Comparison of ENCODE assay signal across 8 cellular contexts in the genomic region with DNA sequence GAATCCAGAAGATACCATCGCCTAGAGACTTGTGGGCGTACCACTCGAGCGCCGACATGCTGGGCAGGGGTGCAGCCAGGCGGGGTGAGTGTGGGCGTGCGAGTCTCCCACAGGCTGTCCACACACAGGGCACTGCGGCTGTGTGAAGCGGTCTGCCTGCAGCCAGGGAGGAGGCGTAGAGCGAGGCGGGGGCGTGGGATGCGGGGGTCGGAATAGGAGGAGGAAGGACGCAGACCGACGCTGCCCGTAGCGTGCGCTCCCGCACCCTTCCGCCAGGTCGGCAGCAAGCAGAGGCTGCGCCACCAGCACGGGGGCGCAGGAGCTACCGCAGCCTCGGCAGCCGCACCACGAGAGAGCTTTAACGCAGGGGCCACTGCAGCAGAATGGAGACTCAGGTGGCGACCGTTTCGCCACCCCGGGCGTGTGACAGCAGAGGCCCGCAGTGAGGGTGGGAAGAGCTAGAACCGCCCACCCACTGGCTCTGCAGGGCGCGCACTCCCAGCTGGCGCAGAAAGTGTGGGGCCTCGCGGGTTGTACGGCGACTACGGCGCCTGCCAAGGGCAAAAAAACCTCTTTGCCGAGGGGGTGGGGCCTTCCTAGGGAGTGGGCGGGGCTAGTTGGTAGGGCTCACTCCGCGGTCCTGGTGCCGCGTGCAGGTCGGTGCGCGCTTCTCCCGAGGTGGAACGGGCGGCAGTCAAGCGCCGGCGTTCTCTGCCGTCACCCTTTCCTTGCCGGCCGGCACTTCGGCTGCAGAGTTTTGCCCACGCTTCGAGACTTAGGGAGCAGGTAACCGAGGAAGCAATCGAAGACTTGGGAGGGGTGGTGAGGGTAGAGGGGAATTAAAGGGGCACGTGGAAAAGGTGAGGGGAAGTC. TPM values are rescaled to one million over a fixed set of nuclear protein-coding genes. Genes with fewer than 3 reads are reported as not detected.
DNase-seq lines count a peak whose midpoint lies in the region; ATAC-seq and TF ChIP-seq lines count a peak whose summit lies in the region.

A gene (minus strand): TSS at position 537 of the 873 bp plus-strand sequence. CDS start 479 bp downstream, at position 58.
A gene with protein sequence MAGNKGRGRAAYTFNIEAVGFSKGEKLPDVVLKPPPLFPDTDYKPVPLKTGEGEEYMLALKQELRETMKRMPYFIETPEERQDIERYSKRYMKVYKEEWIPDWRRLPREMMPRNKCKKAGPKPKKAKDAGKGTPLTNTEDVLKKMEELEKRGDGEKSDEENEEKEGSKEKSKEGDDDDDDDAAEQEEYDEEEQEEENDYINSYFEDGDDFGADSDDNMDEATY (plus strand): TSS at position 630 of the 873 bp plus-strand sequence. CDS start 10,704 bp downstream, outside the sequence.

- H4K20me1 ChIP-seq in fibroblast of lung (ENCODE audit: control insufficient read depth, extremely low read depth, insufficient read depth, low read length), result no peaks in the 10 kb centered on the region

- H3K9ac ChIP-seq in fibroblast of lung (ENCODE audit: insufficient read depth, low read length), result peak within 1 kb of the TSS; percentile 66

- H3K27ac Mint-ChIP-seq in activated T-helper 1 cell treated with anti-CD3 and anti-CD28 coated beads, Interleukin-12 subunit alpha, Interleukin-12 subunit beta, Interleukin-2, Interleukin-4 antibody, amounts not matched to agents 30 ng/mL and 10 ng/mL and 1 ng/mL, durations not matched to agents 14 hours and 24 hours and 36 hours, result peak within 1 kb of the TSS; percentile 97
- H3K27ac Mint-ChIP-seq in naive thymus-derived CD8-positive, alpha-beta T cell, result peak within 1 kb of the TSS; percentile 94 to 98 (median 96)
- H3K27ac Mint-ChIP-seq in stimulated activated naive B cell treated with anti-CD40 and anti-IgM and Interleukin-4, amounts not matched to agents 10 μg/mL and 1 μg/mL and 100 μg/mL, for 72 hours, result peak within 1 kb of the TSS; percentile 93

- H3K27me3 ChIP-seq in Peyer's patch (no peaks in the 10 kb centered on the region), fibroblast of lung (ENCODE audit: control insufficient read depth, insufficient read depth, low read length) (no peaks in the 10 kb centered on the region)

- POLR2A ChIA-PET in naive thymus-derived CD8-positive, alpha-beta T cell (lab: Charles Lee), result interaction anchor here (0.8 to 3.5 kb wide), 8 partner anchors 9 to 908 kb away, joined by 3 to 69 read pairs (median 9); a partner anchor contains a TSS

- peaks cover 44% of the 10 kb centered on the region for H3K4me1 Mint-ChIP-seq in activated T-helper 1 cell treated with anti-CD3 and anti-CD28 coated beads, Interleukin-12 subunit alpha, Interleukin-12 subunit beta, Interleukin-2, Interleukin-4 antibody, amounts not matched to agents 30 ng/mL and 10 ng/mL and 1 ng/mL, durations not matched to agents 14 hours and 24 hours and 36 hours (ENCODE audit: low read depth)
- H3K4me1 Mint-ChIP-seq in naive thymus-derived CD8-positive, alpha-beta T cell, result peaks cover 23 to 39% (median 35%) of the 10 kb centered on the region in 4 donors
- H3K4me1 Mint-ChIP-seq in stimulated activated naive B cell treated with anti-CD40 and anti-IgM and Interleukin-4, amounts not matched to agents 10 μg/mL and 1 μg/mL and 100 μg/mL, for 72 hours, result peaks cover 16 to 33% of the 10 kb centered on the region in 2 donors

- no peaks in the 10 kb centered on the region for H3K27me3 Mint-ChIP-seq in activated T-helper 1 cell treated with anti-CD3 and anti-CD28 coated beads, Interleukin-12 subunit alpha, Interleukin-12 subunit beta, Interleukin-2, Interleukin-4 antibody, amounts not matched to agents 30 ng/mL and 10 ng/mL and 1 ng/mL, durations not matched to agents 14 hours and 24 hours and 36 hours (ENCODE audit: insufficient read depth)
- no peaks in the 10 kb centered on the region for H3K27me3 Mint-ChIP-seq in naive thymus-derived CD8-positive, alpha-beta T cell
- no peaks in the 10 kb centered on the region for H3K27me3 Mint-ChIP-seq in stimulated activated naive B cell treated with anti-CD40 and anti-IgM and Interleukin-4, amounts not matched to agents 10 μg/mL and 1 μg/mL and 100 μg/mL, for 72 hours

- H3K4me1 ChIP-seq in Peyer's patch (peaks cover 0 to 11% (median 0%) of the 10 kb centered on the region in 4 donors), fibroblast of lung (ENCODE audit: control insufficient read depth, extremely low read depth, insufficient read depth, low read length) (no peaks in the 10 kb centered on the region)

- H3K4me3 ChIP-seq in Peyer's patch (peak within 1 kb of the TSS; percentile 57 to 87 (median 82)), fibroblast of lung (replicated peaks in 1 of 4; ENCODE audit: control extremely low read depth in 1 of 4, insufficient read depth in 1 of 4, low read depth in 3 of 4, low read length in 4 of 4) (peak within 1 kb of the TSS; percentile 77 to 90 (median 84))

- peak within 1 kb of the TSS; percentile 98 for H3K4me3 Mint-ChIP-seq in activated T-helper 1 cell treated with anti-CD3 and anti-CD28 coated beads, Interleukin-12 subunit alpha, Interleukin-12 subunit beta, Interleukin-2, Interleukin-4 antibody, amounts not matched to agents 30 ng/mL and 10 ng/mL and 1 ng/mL, durations not matched to agents 14 hours and 24 hours and 36 hours
- peak within 1 kb of the TSS; percentile 92 to 99 (median 98) for H3K4me3 Mint-ChIP-seq in naive thymus-derived CD8-positive, alpha-beta T cell
- H3K4me3 Mint-ChIP-seq in stimulated activated naive B cell treated with anti-CD40 and anti-IgM and Interleukin-4, amounts not matched to agents 10 μg/mL and 1 μg/mL and 100 μg/mL, for 72 hours, result peak within 1 kb of the TSS; percentile 95 to 99

- H3K79me2 ChIP-seq in fibroblast of lung (ENCODE audit: control insufficient read depth, insufficient read depth, low read length), result peaks cover 9% of the 10 kb centered on the region

- no peaks in the 10 kb centered on the region for H3K9me3 Mint-ChIP-seq in activated T-helper 1 cell treated with anti-CD3 and anti-CD28 coated beads, Interleukin-12 subunit alpha, Interleukin-12 subunit beta, Interleukin-2, Interleukin-4 antibody, amounts not matched to agents 30 ng/mL and 10 ng/mL and 1 ng/mL, durations not matched to agents 14 hours and 24 hours and 36 hours
- H3K9me3 Mint-ChIP-seq in naive thymus-derived CD8-positive, alpha-beta T cell, result peaks cover 0 to 18% (median 7%) of the 10 kb centered on the region in 9 donors
- no peaks in the 10 kb centered on the region for H3K9me3 Mint-ChIP-seq in stimulated activated naive B cell treated with anti-CD40 and anti-IgM and Interleukin-4, amounts not matched to agents 10 μg/mL and 1 μg/mL and 100 μg/mL, for 72 hours

- TF ChIP-seq POLR2A in Peyer's patch (IDR thresholded peaks at IDR 0.05), result peak; percentile 77 to 85

- peak within 1 kb of the TSS; percentile 94 for H3K4me2 ChIP-seq in fibroblast of lung (ENCODE audit: extremely low read depth, insufficient read depth, low read length)

- DNase-seq in EH (ENCODE audit: low read depth), result peak; percentile 91
- peak; percentile 43 for DNase-seq in KG1 (lab: John Stamatoyannopoulos, UW)
- peak; percentile 92 to 97 (median 95) for DNase-seq in Peyer's patch
- peak; percentile 87 for DNase-seq in activated T-helper 1 cell treated with anti-CD3 and anti-CD28 coated beads, Interleukin-12 subunit alpha, Interleukin-12 subunit beta, Interleukin-2, Interleukin-4 antibody, amounts not matched to agents 30 ng/mL and 10 ng/mL and 1 ng/mL, durations not matched to agents 14 hours and 24 hours and 36 hours (ENCODE audit: low spot score)
- DNase-seq in fibroblast of lung (ENCODE audit: low read depth in 2 of 2), result peak; percentile 88 to 92
- peak; percentile 84 to 96 (median 92) for DNase-seq in naive thymus-derived CD8-positive, alpha-beta T cell
- DNase-seq in stimulated activated naive B cell treated with anti-CD40 and anti-IgM and Interleukin-4, amounts not matched to agents 10 μg/mL and 1 μg/mL and 100 μg/mL, for 72 hours, result peak; percentile 87

- peak within 1 kb of the TSS; percentile 96 for H2AFZ ChIP-seq in fibroblast of lung (ENCODE audit: low read length)

- H3K36me3 ChIP-seq in Peyer's patch (no peaks in the 10 kb centered on the region), fibroblast of lung (ENCODE audit: control insufficient read depth, insufficient read depth, low read length) (no peaks in the 10 kb centered on the region)

- H3K9me3 ChIP-seq in Peyer's patch, result no peaks in the 10 kb centered on the region
- H3K9me3 ChIP-seq in fibroblast of lung (ENCODE audit: control insufficient read depth, insufficient read depth, low read depth, low read length), result no peaks in the 10 kb centered on the region

- peak within 1 kb of the TSS; percentile 50 to 90 (median 78) for H3K27ac ChIP-seq in Peyer's patch
- H3K27ac ChIP-seq in fibroblast of lung (ENCODE audit: insufficient read depth, low read length), result peak within 1 kb of the TSS; percentile 62

- H3K36me3 Mint-ChIP-seq in activated T-helper 1 cell treated with anti-CD3 and anti-CD28 coated beads, Interleukin-12 subunit alpha, Interleukin-12 subunit beta, Interleukin-2, Interleukin-4 antibody, amounts not matched to agents 30 ng/mL and 10 ng/mL and 1 ng/mL, durations not matched to agents 14 hours and 24 hours and 36 hours (ENCODE audit: low read depth), result peaks cover 9% of the 10 kb centered on the region
- H3K36me3 Mint-ChIP-seq in naive thymus-derived CD8-positive, alpha-beta T cell, result peaks cover 14 to 22% (median 21%) of the 10 kb centered on the region in 3 donors
- H3K36me3 Mint-ChIP-seq in stimulated activated naive B cell treated with anti-CD40 and anti-IgM and Interleukin-4, amounts not matched to agents 10 μg/mL and 1 μg/mL and 100 μg/mL, for 72 hours, result peaks cover 8 to 25% of the 10 kb centered on the region in 2 donors

- intact Hi-C loops in activated T-helper 1 cell treated with anti-CD3 and anti-CD28 coated beads, Interleukin-12 subunit alpha, Interleukin-12 subunit beta, Interleukin-2, Interleukin-4 antibody, amounts not matched to agents 30 ng/mL and 10 ng/mL and 1 ng/mL, durations not matched to agents 14 hours and 24 hours and 36 hours (cut with micrococcal nuclease), result loop anchor here (1.0 kb wide), 5 partner anchors 35 to 906 kb away; a partner anchor contains a TSS

- TF ChIP-seq CTCF in Peyer's patch (IDR thresholded peaks at IDR 0.05) (peak; percentile 2 to 63 (median 56)), fibroblast of lung (conservative IDR thresholded peaks at IDR 0.05 in 1 of 2, IDR thresholded peaks at IDR 0.05 in 1 of 2; ENCODE audit: low read depth in 1 of 2, low read length in 2 of 2) (peak; percentile 35 to 55)

- ATAC-seq in GM21737 (IDR thresholded peaks at IDR 0.05; ENCODE audit: unreplicated experiment), result peak; percentile 82
- peak; percentile 84 to 86 for ATAC-seq in naive thymus-derived CD8-positive, alpha-beta T cell
- ATAC-seq in stimulated activated naive B cell treated with anti-CD40 and anti-IgM and Interleukin-4, amounts not matched to agents 10 μg/mL and 1 μg/mL and 100 μg/mL, for 72 hours (replicated peaks), result peak; percentile 88 to 90

RNA-seq across cellular contexts. Expression of the first gene that starts in this region (rescaled TPM):
- total RNA-seq in Peyer's patch (1 to 10 TPM; 4.1 to 8.1 (median 5.0) TPM), fibroblast of lung (2.6 and 4.0 TPM in 2 replicates)
- 5.0 and 5.7 TPM in 2 replicates for total RNA-seq in activated T-helper 1 cell treated with anti-CD3 and anti-CD28 coated beads, Interleukin-12 subunit alpha, Interleukin-12 subunit beta, Interleukin-2, Interleukin-4 antibody, amounts not matched to agents 30 ng/mL and 10 ng/mL and 1 ng/mL, durations not matched to agents 14 hours and 24 hours and 36 hours
- 2.6 and 3.0 TPM in 2 replicates for polyA plus RNA-seq in fibroblast of lung
- 2.7 and 3.2 TPM in 2 replicates for polyA plus RNA-seq in fibroblast of lung (2012)
- 0.67 and 1.0 TPM in 2 replicates for polyA minus RNA-seq in fibroblast of lung (ENCODE audit: low replicate concordance)
- total RNA-seq in naive thymus-derived CD8-positive, alpha-beta T cell, result 10 to 100 TPM; 15.7 to 15.8 TPM
- 1 to 10 TPM; 4.7 to 5.7 (median 5.3) TPM for polyA plus RNA-seq in naive thymus-derived CD8-positive, alpha-beta T cell

RNA-seq across cellular contexts. Expression of the second gene that starts in this region (rescaled TPM):
- 1 to 10 TPM in 1 of 4 donors, under 1 TPM in 2, not detected in 1; 0.53 to 1.3 (median 0.76) TPM for total RNA-seq in Peyer's patch
- total RNA-seq in activated T-helper 1 cell treated with anti-CD3 and anti-CD28 coated beads, Interleukin-12 subunit alpha, Interleukin-12 subunit beta, Interleukin-2, Interleukin-4 antibody, amounts not matched to agents 30 ng/mL and 10 ng/mL and 1 ng/mL, durations not matched to agents 14 hours and 24 hours and 36 hours, result 18.4 and 22.1 TPM in 2 replicates
- 4.9 and 5.6 TPM in 2 replicates for total RNA-seq in fibroblast of lung
- 9.1 and 29.7 TPM in 2 replicates for polyA plus RNA-seq in fibroblast of lung
- 6.2 and 14.8 TPM in 2 replicates for polyA plus RNA-seq in fibroblast of lung (2012)
- 6.3 TPM in 1 of 2 replicates, not detected in the other for polyA minus RNA-seq in fibroblast of lung (ENCODE audit: low replicate concordance)
- total RNA-seq in naive thymus-derived CD8-positive, alpha-beta T cell, result 1 to 10 TPM; 3.2 TPM
- 1 to 10 TPM; 1.9 to 2.8 (median 2.1) TPM for polyA plus RNA-seq in naive thymus-derived CD8-positive, alpha-beta T cell

Comparison
In these comparisons a context has a peak if more than half of its experiments do, and no peak if none do; other contexts are left out.
1. Peak in every context shown above with its lines: DNase-seq, ATAC-seq, H3K4me3 ChIP-seq and H3K27ac ChIP-seq.
2. DNase-seq: peak in every context shown above with its lines; median percentile 95 in Peyer's patch; 92 in naive thymus-derived CD8-positive, alpha-beta T cell; 91 in EH; 90 in fibroblast of lung; 87 in activated T-helper 1 cell treated with anti-CD3 and anti-CD28 coated beads, Interleukin-12 subunit alpha, Interleukin-12 subunit beta, Interleukin-2, Interleukin-4 antibody, amounts not matched to agents 30 ng/mL and 10 ng/mL and 1 ng/mL, durations not matched to agents 14 hours and 24 hours and 36 hours; 87 in stimulated activated naive B cell treated with anti-CD40 and anti-IgM and Interleukin-4, amounts not matched to agents 10 μg/mL and 1 μg/mL and 100 μg/mL, for 72 hours; 43 in KG1.